ENCODE assay signal across 1 cellular context in the genomic region with DNA sequence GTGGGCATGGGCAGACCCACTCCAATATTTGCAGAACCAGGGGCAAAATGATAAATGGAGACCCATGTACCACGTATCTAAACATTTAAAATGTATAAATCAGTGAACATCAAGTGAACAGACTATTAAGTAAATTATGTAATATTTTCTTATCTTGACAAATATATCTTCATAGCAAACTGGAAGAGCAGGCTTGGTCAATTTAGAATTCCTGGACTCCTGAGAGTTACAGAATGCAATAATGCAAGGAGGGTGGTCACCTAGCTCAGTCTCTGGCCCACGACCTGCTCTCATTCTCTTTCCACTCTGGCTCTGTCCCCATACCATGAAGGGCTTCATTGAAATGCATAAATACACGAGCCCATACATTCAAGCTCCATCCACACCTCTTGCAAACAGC.
TF ChIP-seq lines count a peak whose summit lies in the region.

No MANE protein-coding gene starts in this region.

TF ChIP-seq in HCT116, 20 proteins besides CTCF, POLR2A, EP300 and RAD21:
- no peak for TF ChIP-seq POLR2AphosphoS5 (IDR thresholded peaks at IDR 0.05; ENCODE audit: low read depth, low read length)
- TF ChIP-seq, protein P1, sequence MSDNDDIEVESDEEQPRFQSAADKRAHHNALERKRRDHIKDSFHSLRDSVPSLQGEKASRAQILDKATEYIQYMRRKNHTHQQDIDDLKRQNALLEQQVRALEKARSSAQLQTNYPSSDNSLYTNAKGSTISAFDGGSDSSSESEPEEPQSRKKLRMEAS (IDR thresholded peaks at IDR 0.05) = no peak
- no peak for TF ChIP-seq SP1 (IDR thresholded peaks at IDR 0.05; ENCODE audit: low read depth)
- TF ChIP-seq EZH2phosphoT487 (IDR thresholded peaks at IDR 0.05; ENCODE audit: borderline replicate concordance) = no peak
- TF ChIP-seq REST (IDR thresholded peaks at IDR 0.05; ENCODE audit: low read depth) = no peak
- no peak for TF ChIP-seq ZNF274 (IDR thresholded peaks at IDR 0.05; ENCODE audit: low read depth, low read length)
- TF ChIP-seq JUND (IDR thresholded peaks at IDR 0.05) = no peak
- no peak for TF ChIP-seq EGR1 (IDR thresholded peaks at IDR 0.05; ENCODE audit: low read depth)
- no peak for TF ChIP-seq ATF3 (IDR thresholded peaks at IDR 0.05)
- TF ChIP-seq SRF (IDR thresholded peaks at IDR 0.05; ENCODE audit: low read depth) = no peak
